22 cellular contexts compared by ENCODE assay signal in genomic region chr7:76412249-76412648, GRCh38. TPM values are rescaled to one million over a fixed set of nuclear protein-coding genes. Genes with fewer than 3 reads are reported as not detected.
DNase-seq lines count a peak whose midpoint lies in the region; ATAC-seq and TF ChIP-seq lines count a peak whose summit lies in the region.
"Had no signal": no experiment of that assay in that cellular context is flagged by ENCODE, and none has a peak within 500 bp of the region (broad histone marks: within the 10 kb centered on the region; RNA-seq: fewer than 3 reads in every experiment).

No MANE protein-coding gene starts in this region.

- no peaks in the 10 kb centered on the region for H3K36me3 ChIP-seq in IMR-90 (ENCODE audit: control insufficient read depth, insufficient read depth, low read length)
- H3K36me3 ChIP-seq: BLaER1 treated with 17β-estradiol and CSF1 and Interleukin-3, amounts not matched to agents 10 nM and 100 nM had no signal

- H3K18ac ChIP-seq in IMR-90 (ENCODE audit: low read depth, low read length) = no peak overlapping the region

- H3K9me3 ChIP-seq in IMR-90 (ENCODE audit: control insufficient read depth, insufficient read depth, low read length) = no peaks in the 10 kb centered on the region
- H3K9me3 ChIP-seq in CD4-positive, alpha-beta T cell (ENCODE audit: control insufficient read depth, low read length) = no peaks in the 10 kb centered on the region
- H3K9me3 ChIP-seq: A549; BLaER1 treated with 17β-estradiol and CSF1 and Interleukin-3, amounts not matched to agents 10 nM and 100 nM had no signal

- no peak overlapping the region for H3K9ac ChIP-seq in IMR-90 (ENCODE audit: low read depth, low read length)
- H3K9ac ChIP-seq: BLaER1 treated with 17β-estradiol and CSF1 and Interleukin-3, amounts not matched to agents 10 nM and 100 nM had no signal

- POLR2A ChIA-PET in IMR-90 (lab: Charles Lee; ENCODE audit: unreplicated experiment) = no interaction called here
- POLR2A ChIA-PET in CD4-positive, alpha-beta T cell (lab: Charles Lee) = no interaction called here

- H2BK5ac ChIP-seq in IMR-90 (ENCODE audit: low read depth, low read length, poor library complexity, severe bottlenecking) = no peak overlapping the region

- DNase-seq in activated naive CD8-positive, alpha-beta T cell treated with anti-CD3 and anti-CD28 coated beads for 36 hours = no peak
- DNase-seq in activated naive CD8-positive, alpha-beta T cell treated with anti-CD3 and anti-CD28 coated beads, Interleukin-2, amount 50 U/mL, for 24 hours = no peak
- DNase-seq in IMR-90 (no peak), NCI-H2029 treated with DMSO at 0.1 percent for 48 hours (lab: John Stamatoyannopoulos, UW) (no peak)
- DNase-seq in CD4-positive, alpha-beta T cell = no peak
- DNase-seq: CD4-positive, alpha-beta memory T cell; CD8-positive, alpha-beta memory T cell; COR-L47; DMS 273 treated with DMSO at 0.1 percent for 48 hours; DMS153; DMS53; DMS79; DND-41; EL; GDM1 had no signal

- in situ Hi-C loops in IMR-90 (cut with MboI; ENCODE audit: low sequenced_read_pairs) = no loop called here

- H4K20me1 ChIP-seq in IMR-90 (ENCODE audit: insufficient read depth, low read length) = no peaks in the 10 kb centered on the region
- H4K20me1 ChIP-seq: BLaER1 treated with 17β-estradiol and CSF1 and Interleukin-3, amounts not matched to agents 10 nM and 100 nM had no signal

- no peaks in the 10 kb centered on the region for H3K9me3 Mint-ChIP-seq in activated naive CD8-positive, alpha-beta T cell treated with anti-CD3 and anti-CD28 coated beads for 36 hours
- no peaks in the 10 kb centered on the region for H3K9me3 Mint-ChIP-seq in activated naive CD8-positive, alpha-beta T cell treated with anti-CD3 and anti-CD28 coated beads, Interleukin-2, amount 50 U/mL, for 24 hours
- no peaks in the 10 kb centered on the region for H3K9me3 Mint-ChIP-seq in dendritic cell treated with granulocyte-macrophage colony-stimulating factor and Interleukin-4, amounts not matched to agents 40 ng/mL and 50 ng/mL, for 4 days
- no peaks in the 10 kb centered on the region for H3K9me3 Mint-ChIP-seq in CD4-positive, alpha-beta T cell
- H3K9me3 Mint-ChIP-seq: CD4-positive, alpha-beta memory T cell; CD8-positive, alpha-beta memory T cell had no signal

- H3K4me3 Mint-ChIP-seq in activated naive CD8-positive, alpha-beta T cell treated with anti-CD3 and anti-CD28 coated beads for 36 hours = no peak overlapping the region
- no peak overlapping the region for H3K4me3 Mint-ChIP-seq in activated naive CD8-positive, alpha-beta T cell treated with anti-CD3 and anti-CD28 coated beads, Interleukin-2, amount 50 U/mL, for 24 hours
- H3K4me3 Mint-ChIP-seq in dendritic cell treated with granulocyte-macrophage colony-stimulating factor and Interleukin-4, amounts not matched to agents 40 ng/mL and 50 ng/mL, for 4 days = no peak overlapping the region
- H3K4me3 Mint-ChIP-seq in CD4-positive, alpha-beta T cell = no peak overlapping the region
- H3K4me3 Mint-ChIP-seq: B cell; CD4-positive, alpha-beta memory T cell; CD8-positive, alpha-beta memory T cell had no signal

- H4K91ac ChIP-seq in IMR-90 (ENCODE audit: insufficient read depth, low read depth, low read length) = no peak overlapping the region

- no peak overlapping the region for H2BK15ac ChIP-seq in IMR-90 (ENCODE audit: low read depth, low read length)

- no CpG with 5 or more reads among the region's 5 CpGs for WGBS in IMR-90 (ENCODE audit: extremely low coverage in 2 of 2, insufficient read length in 1 of 2), 2 experiments

- H2AFZ ChIP-seq in IMR-90 (replicated peaks; ENCODE audit: low read length, poor library complexity) = no peak overlapping the region

- H3K9me1 ChIP-seq in IMR-90 (ENCODE audit: insufficient read depth, low read length) = no peaks in the 10 kb centered on the region

- H3K4me3 ChIP-seq in IMR-90 (ENCODE audit: insufficient read depth, low read depth, low read length) = no peak overlapping the region
- H3K4me3 ChIP-seq: A549; BLaER1 treated with 17β-estradiol and CSF1 and Interleukin-3, amounts not matched to agents 10 nM and 100 nM; GM12878 had no signal

- no peak overlapping the region for H3K14ac ChIP-seq in IMR-90 (replicated peaks; ENCODE audit: low read depth, low read length)

- TF ChIP-seq CTCF in IMR-90 (conservative IDR thresholded peaks at IDR 0.05; ENCODE audit: low read depth, low read length) = no peak
- no peak for TF ChIP-seq CTCF in CD4-positive, alpha-beta T cell (IDR thresholded peaks at IDR 0.05)

- H4K8ac ChIP-seq in IMR-90 (ENCODE audit: low read depth in 2 of 2, low read length in 2 of 2) = no peak overlapping the region

- no peaks in the 10 kb centered on the region for H3K4me1 Mint-ChIP-seq in activated naive CD8-positive, alpha-beta T cell treated with anti-CD3 and anti-CD28 coated beads for 36 hours
- H3K4me1 Mint-ChIP-seq in activated naive CD8-positive, alpha-beta T cell treated with anti-CD3 and anti-CD28 coated beads, Interleukin-2, amount 50 U/mL, for 24 hours = no peaks in the 10 kb centered on the region
- H3K4me1 Mint-ChIP-seq in dendritic cell treated with granulocyte-macrophage colony-stimulating factor and Interleukin-4, amounts not matched to agents 40 ng/mL and 50 ng/mL, for 4 days (ENCODE audit: low read depth) = peaks cover 25% of the 10 kb centered on the region
- H3K4me1 Mint-ChIP-seq in CD4-positive, alpha-beta T cell (ENCODE audit: low read depth) = no peaks in the 10 kb centered on the region
- H3K4me1 Mint-ChIP-seq: B cell; CD8-positive, alpha-beta memory T cell had no signal

- no peak overlapping the region for H3K4ac ChIP-seq in IMR-90 (ENCODE audit: low read depth, low read length)

- H4K5ac ChIP-seq in IMR-90 (ENCODE audit: low read depth, low read length) = no peak overlapping the region

- no peak overlapping the region for H3K56ac ChIP-seq in IMR-90 (ENCODE audit: extremely low read depth, insufficient read depth, low read length)

- dilution Hi-C loops in IMR-90 (cut with HindIII; ENCODE audit: low sequenced_read_pairs, unreplicated experiment) = no loop called here

- H3K27me3 ChIP-seq in IMR-90 (ENCODE audit: control insufficient read depth, insufficient read depth, low read length) = peaks cover 7% of the 10 kb centered on the region
- H3K27me3 ChIP-seq in CD4-positive, alpha-beta T cell (ENCODE audit: control insufficient read depth, insufficient read depth, low read length) = no peaks in the 10 kb centered on the region
- H3K27me3 ChIP-seq: BLaER1 treated with 17β-estradiol and CSF1 and Interleukin-3, amounts not matched to agents 10 nM and 100 nM had no signal

- H3K4me1 ChIP-seq in IMR-90 (ENCODE audit: control insufficient read depth, insufficient read depth, low read length) = no peaks in the 10 kb centered on the region
- H3K4me1 ChIP-seq: A549 had no signal

- no peak for TF ChIP-seq RAD21 in IMR-90 (IDR thresholded peaks at IDR 0.05; ENCODE audit: low read length)

- CTCF ChIA-PET in IMR-90 (lab: Yijun Ruan, JAX) = no interaction called here
- CTCF ChIA-PET in CD4-positive, alpha-beta T cell (lab: Charles Lee) = no interaction called here

- H2AK9ac ChIP-seq in IMR-90 (replicated peaks; ENCODE audit: low read depth, low read length, poor library complexity) = no peak overlapping the region

- no peak overlapping the region for H3K23ac ChIP-seq in IMR-90 (ENCODE audit: low read depth, low read length)

- no TSS peak for BruUV-seq in IMR-90 (replicated peaks; lab: Mats Ljungman, UMichigan)

- no peak for TF ChIP-seq POLR2A in IMR-90 (IDR thresholded peaks at IDR 0.05; ENCODE audit: low read depth, low read length)

- H3K27ac Mint-ChIP-seq in activated naive CD8-positive, alpha-beta T cell treated with anti-CD3 and anti-CD28 coated beads for 36 hours = peak overlapping the region; percentile 31
- no peak overlapping the region for H3K27ac Mint-ChIP-seq in activated naive CD8-positive, alpha-beta T cell treated with anti-CD3 and anti-CD28 coated beads, Interleukin-2, amount 50 U/mL, for 24 hours
- H3K27ac Mint-ChIP-seq in dendritic cell treated with granulocyte-macrophage colony-stimulating factor and Interleukin-4, amounts not matched to agents 40 ng/mL and 50 ng/mL, for 4 days = peak overlapping the region; percentile 30
- H3K27ac Mint-ChIP-seq in CD4-positive, alpha-beta T cell = no peak overlapping the region
- H3K27ac Mint-ChIP-seq: B cell; CD8-positive, alpha-beta memory T cell had no signal

- H3K27ac ChIP-seq in IMR-90 (ENCODE audit: insufficient read depth, low read length) = no peak overlapping the region
- H3K27ac ChIP-seq in CD4-positive, alpha-beta T cell (ENCODE audit: low read depth, low read length) = no peak overlapping the region
- H3K27ac ChIP-seq: 22Rv1; A549; BLaER1 treated with 17β-estradiol and CSF1 and Interleukin-3, amounts not matched to agents 10 nM and 100 nM; C4-2B had no signal

- H3K36me3 Mint-ChIP-seq in activated naive CD8-positive, alpha-beta T cell treated with anti-CD3 and anti-CD28 coated beads for 36 hours = no peaks in the 10 kb centered on the region
- no peaks in the 10 kb centered on the region for H3K36me3 Mint-ChIP-seq in activated naive CD8-positive, alpha-beta T cell treated with anti-CD3 and anti-CD28 coated beads, Interleukin-2, amount 50 U/mL, for 24 hours (ENCODE audit: low read depth)
- H3K36me3 Mint-ChIP-seq in dendritic cell treated with granulocyte-macrophage colony-stimulating factor and Interleukin-4, amounts not matched to agents 40 ng/mL and 50 ng/mL, for 4 days (ENCODE audit: low read depth) = peaks cover 7% of the 10 kb centered on the region
- no peaks in the 10 kb centered on the region for H3K36me3 Mint-ChIP-seq in CD4-positive, alpha-beta T cell (ENCODE audit: low read depth)
- H3K36me3 Mint-ChIP-seq: CD4-positive, alpha-beta memory T cell; CD8-positive, alpha-beta memory T cell had no signal

- H2AK5ac ChIP-seq in IMR-90 (ENCODE audit: low read depth, low read length) = no peak overlapping the region

- no peaks in the 10 kb centered on the region for H3K79me1 ChIP-seq in IMR-90 (ENCODE audit: low read depth in 1 of 2, low read length in 2 of 2)

- ATAC-seq in activated naive CD8-positive, alpha-beta T cell treated with anti-CD3 and anti-CD28 coated beads, Interleukin-2, amount 50 U/mL, for 24 hours = no peak
- ATAC-seq in IMR-90 (ENCODE audit: low read depth) = no peak
- ATAC-seq in CD4-positive, alpha-beta T cell (ENCODE audit: poor library complexity) = no peak
- ATAC-seq: A549, GM12878 had no signal

- H2BK20ac ChIP-seq in IMR-90 (ENCODE audit: low read depth, low read length) = no peak overlapping the region

- H2BK120ac ChIP-seq in IMR-90 (ENCODE audit: low read depth, low read length) = no peak overlapping the region

- H3K4me2 ChIP-seq in IMR-90 (ENCODE audit: low read depth, low read length) = no peak overlapping the region
- H3K4me2 ChIP-seq: A549 had no signal

- intact Hi-C loops in IMR-90 (cut with micrococcal nuclease) = no loop called here
- intact Hi-C loops in dendritic cell treated with granulocyte-macrophage colony-stimulating factor and Interleukin-4, amounts not matched to agents 40 ng/mL and 50 ng/mL, for 4 days (cut with micrococcal nuclease) = no loop called here
- intact Hi-C loops in CD4-positive, alpha-beta T cell (cut with DNase I, micrococcal nuclease) = no loop called here

- no peaks in the 10 kb centered on the region for H3K27me3 Mint-ChIP-seq in activated naive CD8-positive, alpha-beta T cell treated with anti-CD3 and anti-CD28 coated beads for 36 hours
- peaks cover 2% of the 10 kb centered on the region for H3K27me3 Mint-ChIP-seq in activated naive CD8-positive, alpha-beta T cell treated with anti-CD3 and anti-CD28 coated beads, Interleukin-2, amount 50 U/mL, for 24 hours
- no peaks in the 10 kb centered on the region for H3K27me3 Mint-ChIP-seq in dendritic cell treated with granulocyte-macrophage colony-stimulating factor and Interleukin-4, amounts not matched to agents 40 ng/mL and 50 ng/mL, for 4 days
- H3K27me3 Mint-ChIP-seq in CD4-positive, alpha-beta T cell = no peaks in the 10 kb centered on the region

RNA-seq across cellular contexts. Expression of gene SSC4D, which starts 2.8 kb away (rescaled TPM):
- under 1 TPM; 0.37 to 0.40 TPM for total RNA-seq in activated naive CD8-positive, alpha-beta T cell treated with anti-CD3 and anti-CD28 coated beads for 36 hours
- total RNA-seq in IMR-90 (2012; rRNA removed) = 0.36 and 0.56 TPM in 2 replicates
- polyA plus RNA-seq in IMR-90 (2012; rRNA removed) = 0.63 and 0.70 TPM in 2 replicates
- polyA plus RNA-seq in IMR-90 (2012; cell fraction: cytosol; rRNA removed) = 0.35 and 0.97 TPM in 2 replicates
- polyA plus RNA-seq in IMR-90 (2012; cell fraction: nucleus; rRNA removed; ENCODE audit: low replicate concordance) = 1.1 TPM in 2 replicates
- total RNA-seq in CD4-positive, alpha-beta T cell = not detected
- total RNA-seq: B cell; CD4-positive, alpha-beta memory T cell had no signal

RNA-seq across cellular contexts. Expression of gene ZP3, which starts 12.5 kb away (rescaled TPM):
- total RNA-seq in activated naive CD8-positive, alpha-beta T cell treated with anti-CD3 and anti-CD28 coated beads for 36 hours = 1 to 10 TPM; 2.6 to 3.5 TPM
- total RNA-seq in IMR-90 (2012; rRNA removed) = 0.54 and 0.83 TPM in 2 replicates
- polyA plus RNA-seq in IMR-90 (2012; rRNA removed) = 0.42 and 0.67 TPM in 2 replicates
- 0.28 and 0.77 TPM in 2 replicates for polyA plus RNA-seq in IMR-90 (2012; cell fraction: cytosol; rRNA removed)
- 0.83 and 0.99 TPM in 2 replicates for polyA plus RNA-seq in IMR-90 (2012; cell fraction: nucleus; rRNA removed; ENCODE audit: low replicate concordance)
- 1 to 10 TPM; 3.2 to 7.0 TPM for total RNA-seq in CD4-positive, alpha-beta T cell

RNA-seq across cellular contexts. Expression of gene DTX2, which starts 49.3 kb away (rescaled TPM):
- total RNA-seq in activated naive CD8-positive, alpha-beta T cell treated with anti-CD3 and anti-CD28 coated beads for 36 hours = 10 to 100 TPM; 13.7 to 16.4 TPM
- total RNA-seq in IMR-90 (2012; rRNA removed) = 1.8 and 3.1 TPM in 2 replicates
- polyA plus RNA-seq in IMR-90 (2012; rRNA removed) = 7.1 and 7.7 TPM in 2 replicates
- polyA plus RNA-seq in IMR-90 (2012; cell fraction: cytosol; rRNA removed) = 5.4 and 14.3 TPM in 2 replicates
- 20.3 and 42.6 TPM in 2 replicates for polyA plus RNA-seq in IMR-90 (2012; cell fraction: nucleus; rRNA removed; ENCODE audit: low replicate concordance)
- 10 to 100 TPM; 18.2 to 19.2 TPM for total RNA-seq in CD4-positive, alpha-beta T cell

RNA-seq across cellular contexts. Expression of gene YWHAG, which starts 53.5 kb away (rescaled TPM):
- 100 to 1,000 TPM; 155 to 157 TPM for total RNA-seq in activated naive CD8-positive, alpha-beta T cell treated with anti-CD3 and anti-CD28 coated beads for 36 hours
- total RNA-seq in IMR-90 (2012; rRNA removed) = 40.1 and 58.6 TPM in 2 replicates
- 56.9 and 64.9 TPM in 2 replicates for polyA plus RNA-seq in IMR-90 (2012; rRNA removed)
- 26.6 and 33.4 TPM in 2 replicates for polyA plus RNA-seq in IMR-90 (2012; cell fraction: cytosol; rRNA removed)
- polyA plus RNA-seq in IMR-90 (2012; cell fraction: nucleus; rRNA removed; ENCODE audit: low replicate concordance) = 15.8 and 33.2 TPM in 2 replicates
- total RNA-seq in CD4-positive, alpha-beta T cell = 10 to 100 TPM; 23.4 to 24.3 TPM

Comparison
In these comparisons a context has a peak if more than half of its experiments do, and no peak if none do; other contexts are left out.
1. H3K27ac Mint-ChIP-seq: peak in activated naive CD8-positive, alpha-beta T cell treated with anti-CD3 and anti-CD28 coated beads for 36 hours (single experiment) and dendritic cell treated with granulocyte-macrophage colony-stimulating factor and Interleukin-4, amounts not matched to agents 40 ng/mL and 50 ng/mL, for 4 days (single experiment); none in activated naive CD8-positive, alpha-beta T cell treated with anti-CD3 and anti-CD28 coated beads, Interleukin-2, amount 50 U/mL, for 24 hours (single experiment) and CD4-positive, alpha-beta T cell (single experiment).